Comparison of ENCODE assay signal across 15 cellular contexts in the genomic region with DNA sequence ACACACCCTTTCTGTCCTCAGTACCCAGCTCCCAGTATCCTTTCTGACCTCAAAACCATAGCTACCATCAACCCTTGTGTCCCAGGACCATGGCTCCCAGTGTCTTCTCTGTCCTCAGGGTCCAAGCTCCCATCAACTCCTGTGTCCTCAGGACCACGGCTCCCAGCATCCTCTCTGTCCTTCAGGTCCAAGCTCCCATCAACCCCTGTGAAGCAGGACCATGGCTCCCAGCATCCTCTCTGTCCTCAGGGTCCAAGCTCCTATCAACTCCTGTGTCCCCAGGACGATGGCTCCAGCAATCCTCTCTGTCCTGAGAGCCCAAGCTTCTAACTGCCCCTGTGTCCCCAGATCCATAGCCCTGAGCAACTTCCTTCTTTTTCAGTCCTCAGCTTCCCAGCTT. TPM values are rescaled to one million over a fixed set of nuclear protein-coding genes. Genes with fewer than 3 reads are reported as not detected.
DNase-seq lines count a peak whose midpoint lies in the region; ATAC-seq, FAIRE-seq and TF ChIP-seq lines count a peak whose summit lies in the region.
"Had no signal": no experiment of that assay in that cellular context is flagged by ENCODE, and none has a peak within 500 bp of the region (broad histone marks: within the 10 kb centered on the region; RNA-seq: fewer than 3 reads in every experiment).

No MANE protein-coding gene starts in this region.

- no peak overlapping the region for H3K14ac ChIP-seq in trophoblast cell (ENCODE audit: low read length)

- no peak overlapping the region for H2BK12ac ChIP-seq in trophoblast cell (ENCODE audit: low read length)

- H3K27me3 Mint-ChIP-seq in CD4-positive, alpha-beta T cell: peaks cover 29% of the 10 kb centered on the region
- H3K27me3 Mint-ChIP-seq in Calu3 (ENCODE audit: unreplicated experiment) (peaks cover 45% of the 10 kb centered on the region), naive B cell (peaks cover 11 to 55% (median 49%) of the 10 kb centered on the region in 3 donors)
- peaks cover 42% of the 10 kb centered on the region for H3K27me3 Mint-ChIP-seq in activated T-helper 2 cell treated with anti-CD3 and anti-CD28 coated beads, Interferon-gamma antibody, Interleukin-2, Interleukin-4, amounts not matched to agents 10 μg/mL and 5 μg/mL and 100 μg/mL, durations not matched to agents 14 hours and 24 hours and 36 hours (ENCODE audit: low read depth)

- POLR2A ChIA-PET in CD4-positive, alpha-beta T cell (lab: Charles Lee): no interaction called here

- ATAC-seq in CD4-positive, alpha-beta T cell (ENCODE audit: poor library complexity): no peak
- ATAC-seq in naive B cell (ENCODE audit: low read depth in 2 of 2): no peak
- ATAC-seq: left ventricle myocardium superior had no signal

- H3K36me3 ChIP-seq in trophoblast cell (ENCODE audit: control insufficient read depth in 1 of 2, insufficient read depth in 2 of 2, low read length in 2 of 2): no peaks in the 10 kb centered on the region

- H3K4me3 ChIP-seq in trophoblast cell (ENCODE audit: low read depth, low read length): no peak overlapping the region

- H2BK120ac ChIP-seq in trophoblast cell (ENCODE audit: insufficient read depth, low read length, poor library complexity): no peak overlapping the region

- in situ Hi-C loops in KBM-7 (cut with MboI; ENCODE audit: low pct_unique_long_range_greater_than_20kb, low sequenced_read_pairs): no loop called here

- no CpG with 5 or more reads among the region's 2 CpGs for WGBS in trophoblast cell (ENCODE audit: extremely low coverage, insufficient coverage, insufficient read length)

- H2AFZ ChIP-seq in trophoblast cell (ENCODE audit: insufficient read depth, low read length, poor library complexity): no peak overlapping the region

- H3K18ac ChIP-seq in trophoblast cell (ENCODE audit: low read length): no peak overlapping the region

- peaks cover 13% of the 10 kb centered on the region for H3K4me1 Mint-ChIP-seq in CD4-positive, alpha-beta T cell (ENCODE audit: low read depth)
- H3K4me1 Mint-ChIP-seq in Calu3 (ENCODE audit: low read depth, unreplicated experiment) (peaks cover 25% of the 10 kb centered on the region), naive B cell (peaks cover 23 to 29% (median 27%) of the 10 kb centered on the region in 3 donors)
- H3K4me1 Mint-ChIP-seq in activated T-helper 2 cell treated with anti-CD3 and anti-CD28 coated beads, Interferon-gamma antibody, Interleukin-2, Interleukin-4, amounts not matched to agents 10 μg/mL and 5 μg/mL and 100 μg/mL, durations not matched to agents 14 hours and 24 hours and 36 hours (ENCODE audit: low read depth): peaks cover 8% of the 10 kb centered on the region

- H3K27ac ChIP-seq in CD4-positive, alpha-beta T cell (ENCODE audit: low read depth, low read length): no peak overlapping the region
- no peak overlapping the region for H3K27ac ChIP-seq in trophoblast cell (ENCODE audit: low read depth, low read length)

- peak overlapping the region; percentile 80 for H3K4me3 Mint-ChIP-seq in CD4-positive, alpha-beta T cell
- H3K4me3 Mint-ChIP-seq in Calu3 (ENCODE audit: low read depth, unreplicated experiment): peak overlapping the region; percentile 74
- peak overlapping the region; percentile 51 for H3K4me3 Mint-ChIP-seq in activated T-helper 2 cell treated with anti-CD3 and anti-CD28 coated beads, Interferon-gamma antibody, Interleukin-2, Interleukin-4, amounts not matched to agents 10 μg/mL and 5 μg/mL and 100 μg/mL, durations not matched to agents 14 hours and 24 hours and 36 hours (ENCODE audit: low read depth)
- peak overlapping the region; percentile 66 to 87 (median 81) for H3K4me3 Mint-ChIP-seq in naive B cell

- peaks cover under 1 to 6% of the 10 kb centered on the region in 2 experiments for H3K4me1 ChIP-seq in trophoblast cell (ENCODE audit: control insufficient read depth in 1 of 2, insufficient read depth in 2 of 2, low read length in 2 of 2)

- no peaks in the 10 kb centered on the region for H3K9me3 Mint-ChIP-seq in CD4-positive, alpha-beta T cell
- peaks cover under 1% of the 10 kb centered on the region for H3K9me3 Mint-ChIP-seq in Calu3 (ENCODE audit: low read depth, unreplicated experiment)
- no peaks in the 10 kb centered on the region for H3K9me3 Mint-ChIP-seq in activated T-helper 2 cell treated with anti-CD3 and anti-CD28 coated beads, Interferon-gamma antibody, Interleukin-2, Interleukin-4, amounts not matched to agents 10 μg/mL and 5 μg/mL and 100 μg/mL, durations not matched to agents 14 hours and 24 hours and 36 hours
- H3K9me3 Mint-ChIP-seq in naive B cell: peaks cover 0 to 5% (median 0%) of the 10 kb centered on the region in 7 donors

- no peak overlapping the region for H4K8ac ChIP-seq in trophoblast cell (ENCODE audit: low read depth, low read length)

- no peak overlapping the region for H2AK5ac ChIP-seq in trophoblast cell (ENCODE audit: low read length)

- no peaks in the 10 kb centered on the region for H3K79me2 ChIP-seq in trophoblast cell (ENCODE audit: control insufficient read depth, insufficient read depth, low read length, poor library complexity)

- H3K4me2 ChIP-seq in trophoblast cell (ENCODE audit: low read length): no peak overlapping the region

- intact Hi-C loops in CD4-positive, alpha-beta T cell (cut with DNase I, micrococcal nuclease): no loop called here
- intact Hi-C loops in Calu3 (cut with micrococcal nuclease; ENCODE audit: unreplicated experiment): no loop called here
- intact Hi-C loops in activated T-helper 2 cell treated with anti-CD3 and anti-CD28 coated beads, Interferon-gamma antibody, Interleukin-2, Interleukin-4, amounts not matched to agents 10 μg/mL and 5 μg/mL and 100 μg/mL, durations not matched to agents 14 hours and 24 hours and 36 hours (cut with micrococcal nuclease): no loop called here

- H2BK5ac ChIP-seq in trophoblast cell (ENCODE audit: low read depth, low read length, poor library complexity): no peak overlapping the region

- H3K27ac Mint-ChIP-seq in CD4-positive, alpha-beta T cell: no peak overlapping the region
- H3K27ac Mint-ChIP-seq in Calu3 (ENCODE audit: unreplicated experiment) (peak overlapping the region; percentile 53), naive B cell (peak overlapping the region in 1 of 6 donors; percentile 89)
- H3K27ac Mint-ChIP-seq in activated T-helper 2 cell treated with anti-CD3 and anti-CD28 coated beads, Interferon-gamma antibody, Interleukin-2, Interleukin-4, amounts not matched to agents 10 μg/mL and 5 μg/mL and 100 μg/mL, durations not matched to agents 14 hours and 24 hours and 36 hours: no peak overlapping the region

- H3K4ac ChIP-seq in trophoblast cell (ENCODE audit: low read depth, low read length): no peak overlapping the region

- H4K91ac ChIP-seq in trophoblast cell (ENCODE audit: low read depth, low read length): no peak overlapping the region

- no peaks in the 10 kb centered on the region for H3K9me3 ChIP-seq in CD4-positive, alpha-beta T cell (ENCODE audit: control insufficient read depth, low read length)
- peaks cover 5% of the 10 kb centered on the region for H3K9me3 ChIP-seq in trophoblast cell (ENCODE audit: insufficient read depth, low read depth, low read length)

- BruUV-seq in Calu3 (replicated peaks; lab: Mats Ljungman, UMichigan): no TSS peak

- H3K23ac ChIP-seq in trophoblast cell (ENCODE audit: low read length): no peak overlapping the region

- no peak overlapping the region for H4K12ac ChIP-seq in trophoblast cell (ENCODE audit: low read depth, low read length)

- FAIRE-seq in HTR-8/SVneo (lab: Jason Lieb, UNC): no peak

- H3K79me1 ChIP-seq in trophoblast cell (ENCODE audit: low read length): no peaks in the 10 kb centered on the region

- CTCF ChIA-PET in CD4-positive, alpha-beta T cell (lab: Charles Lee): interaction anchor here (0.8 to 1.4 kb wide), 2 partner anchors 10 to 46 kb away, joined by 3 to 4 read pairs; no protein-coding TSS in a partner anchor
- CTCF ChIA-PET in Calu3 (lab: Charles Lee): interaction anchor here (0.5 to 0.7 kb wide), 2 partner anchors 94 to 137 kb away, joined by 4 to 7 read pairs; a partner anchor contains a TSS

- no peaks in the 10 kb centered on the region for H3K36me3 Mint-ChIP-seq in CD4-positive, alpha-beta T cell (ENCODE audit: low read depth)
- H3K36me3 Mint-ChIP-seq in Calu3 (ENCODE audit: insufficient read depth, unreplicated experiment) (peaks cover 29% of the 10 kb centered on the region), naive B cell (no peaks in the 10 kb centered on the region)
- peaks cover 2% of the 10 kb centered on the region for H3K36me3 Mint-ChIP-seq in activated T-helper 2 cell treated with anti-CD3 and anti-CD28 coated beads, Interferon-gamma antibody, Interleukin-2, Interleukin-4, amounts not matched to agents 10 μg/mL and 5 μg/mL and 100 μg/mL, durations not matched to agents 14 hours and 24 hours and 36 hours (ENCODE audit: low read depth)

- no peak for TF ChIP-seq CTCF in CD4-positive, alpha-beta T cell (IDR thresholded peaks at IDR 0.05)
- TF ChIP-seq CTCF in Calu3 (IDR thresholded peaks at IDR 0.05; ENCODE audit: unreplicated experiment): no peak

- no peak overlapping the region for H3K9ac ChIP-seq in trophoblast cell (ENCODE audit: low read length)

- H3K27me3 ChIP-seq in CD4-positive, alpha-beta T cell (ENCODE audit: control insufficient read depth, insufficient read depth, low read length): peaks cover 15% of the 10 kb centered on the region
- peaks cover 21% of the 10 kb centered on the region for H3K27me3 ChIP-seq in trophoblast cell (ENCODE audit: insufficient read depth, low read length)

- DNase-seq in CD4-positive, alpha-beta T cell: no peak
- DNase-seq in Calu3 (no peak), naive B cell (no peak), HTR-8/SVneo (ENCODE audit: insufficient read length, low spot score) (no peak), NCI-H1105 (lab: John Stamatoyannopoulos, UW) (no peak), trophoblast cell (no peak), KBM-7 (no peak)
- DNase-seq in activated T-helper 2 cell treated with anti-CD3 and anti-CD28 coated beads, Interferon-gamma antibody, Interleukin-2, Interleukin-4, amounts not matched to agents 10 μg/mL and 5 μg/mL and 100 μg/mL, durations not matched to agents 14 hours and 24 hours and 36 hours (ENCODE audit: low spot score): no peak
- DNase-seq: activated CD8-positive, alpha-beta memory T cell treated with anti-CD3 and anti-CD28 coated beads, Interleukin-2, amount 50 U/mL, for 48 hours; amygdala; DMS79 treated with DMSO at 0.1 percent for 48 hours; foreskin fibroblast; left ventricle myocardium superior; NCI-H1694; NCI-H510A had no signal

RNA-seq across cellular contexts. Expression of a gene that starts 1.7 kb away (rescaled TPM):
- total RNA-seq in CD4-positive, alpha-beta T cell: under 1 TPM; 0.28 to 0.36 TPM
- total RNA-seq in Calu3 (2022): 14.5 and 17.5 TPM in 2 replicates
- 0.39 and 0.44 TPM in 2 replicates for total RNA-seq in activated T-helper 2 cell treated with anti-CD3 and anti-CD28 coated beads, Interferon-gamma antibody, Interleukin-2, Interleukin-4, amounts not matched to agents 10 μg/mL and 5 μg/mL and 100 μg/mL, durations not matched to agents 14 hours and 24 hours and 36 hours
- polyA plus RNA-seq in naive B cell (ENCODE audit: low read depth in 6 of 6): under 1 TPM in 4 of 6 donors, not detected in 2; 0.12 to 0.22 (median 0.19) TPM
- polyA plus RNA-seq in trophoblast cell (2013): 5.5 and 5.8 TPM in 2 replicates

RNA-seq across cellular contexts. Expression of a gene that starts 21.9 kb away (rescaled TPM):
- total RNA-seq in CD4-positive, alpha-beta T cell: 10 to 100 TPM; 22.3 to 24.8 TPM
- 32.8 and 33.2 TPM in 2 replicates for total RNA-seq in Calu3 (2022)
- total RNA-seq in activated T-helper 2 cell treated with anti-CD3 and anti-CD28 coated beads, Interferon-gamma antibody, Interleukin-2, Interleukin-4, amounts not matched to agents 10 μg/mL and 5 μg/mL and 100 μg/mL, durations not matched to agents 14 hours and 24 hours and 36 hours: 17.7 and 19.1 TPM in 2 replicates
- polyA plus RNA-seq in naive B cell (ENCODE audit: low read depth in 6 of 6): 10 to 100 TPM in 4 of 6 donors, 1 to 10 TPM in 2; 8.2 to 18.4 (median 11.1) TPM
- 14.9 and 15.3 TPM in 2 replicates for polyA plus RNA-seq in trophoblast cell (2013)

RNA-seq across cellular contexts. Expression of a gene that starts 28.6 kb away (rescaled TPM):
- 10 to 100 TPM; 19.6 to 21.1 TPM for total RNA-seq in CD4-positive, alpha-beta T cell
- total RNA-seq in Calu3 (2022): 78.2 and 147 TPM in 2 replicates
- total RNA-seq in activated T-helper 2 cell treated with anti-CD3 and anti-CD28 coated beads, Interferon-gamma antibody, Interleukin-2, Interleukin-4, amounts not matched to agents 10 μg/mL and 5 μg/mL and 100 μg/mL, durations not matched to agents 14 hours and 24 hours and 36 hours: 19.9 and 21.2 TPM in 2 replicates
- 1 to 10 TPM in 1 of 6 donors, under 1 TPM in 4, not detected in 1; 0.37 to 1.1 (median 0.84) TPM for polyA plus RNA-seq in naive B cell (ENCODE audit: low read depth in 6 of 6)
- 15.2 and 15.6 TPM in 2 replicates for polyA plus RNA-seq in trophoblast cell (2013)

RNA-seq across cellular contexts. Expression of a gene that starts 29.4 kb away (rescaled TPM):
- under 1 TPM; 0.25 to 0.56 TPM for total RNA-seq in CD4-positive, alpha-beta T cell
- total RNA-seq in Calu3 (2022): 1.9 and 2.0 TPM in 2 replicates
- total RNA-seq in activated T-helper 2 cell treated with anti-CD3 and anti-CD28 coated beads, Interferon-gamma antibody, Interleukin-2, Interleukin-4, amounts not matched to agents 10 μg/mL and 5 μg/mL and 100 μg/mL, durations not matched to agents 14 hours and 24 hours and 36 hours: 0.32 and 0.46 TPM in 2 replicates
- polyA plus RNA-seq in naive B cell (ENCODE audit: low read depth in 6 of 6): under 1 TPM in 3 of 6 donors, not detected in 3; 0.24 to 0.73 (median 0.25) TPM
- polyA plus RNA-seq in trophoblast cell (2013): 0.27 and 0.29 TPM in 2 replicates

RNA-seq across cellular contexts. Expression of a gene that starts 44.9 kb away (rescaled TPM):
- 1 to 10 TPM; 4.1 to 4.8 TPM for total RNA-seq in CD4-positive, alpha-beta T cell
- total RNA-seq in Calu3 (2022): 19.4 and 20.7 TPM in 2 replicates
- total RNA-seq in activated T-helper 2 cell treated with anti-CD3 and anti-CD28 coated beads, Interferon-gamma antibody, Interleukin-2, Interleukin-4, amounts not matched to agents 10 μg/mL and 5 μg/mL and 100 μg/mL, durations not matched to agents 14 hours and 24 hours and 36 hours: 14.5 and 14.8 TPM in 2 replicates
- polyA plus RNA-seq in naive B cell (ENCODE audit: low read depth in 6 of 6): 10 to 100 TPM in 3 of 6 donors, 1 to 10 TPM in 3; 2.3 to 13.6 (median 10.1) TPM
- polyA plus RNA-seq in trophoblast cell (2013): 11.1 and 12.1 TPM in 2 replicates

Comparison
In these comparisons a context has a peak if more than half of its experiments do, and no peak if none do; other contexts are left out.
1. RNA of a gene that starts 1.7 kb away (total RNA-seq): 14.5 to 17.5 TPM in Calu3; 0.39 to 0.44 TPM in activated T-helper 2 cell treated with anti-CD3 and anti-CD28 coated beads, Interferon-gamma antibody, Interleukin-2, Interleukin-4, amounts not matched to agents 10 μg/mL and 5 μg/mL and 100 μg/mL, durations not matched to agents 14 hours and 24 hours and 36 hours and 0.28 to 0.36 TPM in CD4-positive, alpha-beta T cell; every median in the first group is over 10 times any median in the second.
2. Peak in every context shown above with its lines, with median percentiles within 50 percentile points of each other: H3K4me3 Mint-ChIP-seq.